In the genomic region with DNA sequence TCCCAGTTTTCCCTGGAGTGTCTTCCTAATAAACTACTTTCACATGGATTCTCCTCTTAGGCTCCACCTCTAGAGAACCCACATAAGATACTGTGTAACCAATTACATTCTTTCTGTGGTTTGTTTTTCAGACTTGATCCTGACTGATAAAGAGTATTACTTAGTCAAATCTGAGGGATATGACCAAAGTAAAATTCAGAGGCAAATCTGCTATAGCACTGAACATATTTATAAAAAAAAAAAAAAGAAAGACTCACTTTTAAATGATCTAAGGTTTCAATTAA, we compare ENCODE assay signal across 13 cellular contexts. TPM values are rescaled to one million over a fixed set of nuclear protein-coding genes. Genes with fewer than 3 reads are reported as not detected.
DNase-seq lines count a peak whose midpoint lies in the region; ATAC-seq and TF ChIP-seq lines count a peak whose summit lies in the region.
"Had no signal": no experiment of that assay in that cellular context is flagged by ENCODE, and none has a peak within 500 bp of the region (broad histone marks: within the 10 kb centered on the region; RNA-seq: fewer than 3 reads in every experiment).

No MANE protein-coding gene starts in this region.

- peaks cover 0 to 54% (median 23%) of the 10 kb centered on the region in 4 donors for H3K4me1 Mint-ChIP-seq in CD4-positive, CD25-positive, alpha-beta regulatory T cell

- peak overlapping the region; percentile 65 for H3K27ac ChIP-seq in CD4-positive, CD25-positive, alpha-beta regulatory T cell (ENCODE audit: insufficient read depth, low read length, poor library complexity, severe bottlenecking)
- H3K27ac ChIP-seq in GM23248 (peak overlapping the region; percentile 16; the same call in 1 of the 2 replicates), liver (ENCODE audit: low read depth in 1 of 2, low read length in 2 of 2) (peak overlapping the region; percentile 1 to 5)
- H3K27ac ChIP-seq: adrenal gland had no signal

- H3K36me3 ChIP-seq in CD4-positive, CD25-positive, alpha-beta regulatory T cell (ENCODE audit: control insufficient read depth, insufficient read depth, low read length): no peaks in the 10 kb centered on the region
- H3K36me3 ChIP-seq in GM23248 (ENCODE audit: low read depth): no peaks in the 10 kb centered on the region
- H3K36me3 ChIP-seq in liver (ENCODE audit: control insufficient read depth in 4 of 4, insufficient read depth in 3 of 4, low read depth in 1 of 4, low read length in 3 of 4): no peaks in the 10 kb centered on the region
- H3K36me3 ChIP-seq: adrenal gland had no signal

- no peaks in the 10 kb centered on the region for H3K9me3 Mint-ChIP-seq in CD4-positive, CD25-positive, alpha-beta regulatory T cell
- H3K9me3 Mint-ChIP-seq: type B pancreatic cell had no signal

- H3K4me2 ChIP-seq in GM23248 (ENCODE audit: unreplicated experiment): no peak overlapping the region

- TF ChIP-seq RAD21 in liver (IDR thresholded peaks at IDR 0.05): no peak

- in situ Hi-C loops in GM23248 (cut with MboI): loop anchor here (5.0 kb wide), 1 partner anchor 192 kb away; no protein-coding TSS in a partner anchor

- no peaks in the 10 kb centered on the region for H3K27me3 ChIP-seq in CD4-positive, CD25-positive, alpha-beta regulatory T cell (ENCODE audit: control insufficient read depth, insufficient read depth, low read length)
- no peaks in the 10 kb centered on the region for H3K27me3 ChIP-seq in GM23248 (replicated peaks; ENCODE audit: insufficient read depth)
- no peaks in the 10 kb centered on the region for H3K27me3 ChIP-seq in liver (ENCODE audit: control insufficient read depth in 4 of 4, insufficient read depth in 4 of 4, low read length in 3 of 4)
- H3K27me3 ChIP-seq: adrenal gland, MG63 had no signal

- peak overlapping the region; percentile 17 to 88 (median 88) for H3K27ac Mint-ChIP-seq in CD4-positive, CD25-positive, alpha-beta regulatory T cell

- no peaks in the 10 kb centered on the region for H3K36me3 Mint-ChIP-seq in CD4-positive, CD25-positive, alpha-beta regulatory T cell

- H3K9me2 ChIP-seq in GM23248 (ENCODE audit: insufficient read depth): no peaks in the 10 kb centered on the region

- no peak overlapping the region for H3K4me3 ChIP-seq in CD4-positive, CD25-positive, alpha-beta regulatory T cell (ENCODE audit: low read depth, low read length)
- no peak overlapping the region for H3K4me3 ChIP-seq in GM23248
- H3K4me3 ChIP-seq in liver (ENCODE audit: low read depth in 1 of 3, low read length in 3 of 3): no peak overlapping the region
- H3K4me3 ChIP-seq: adrenal gland, MG63 had no signal

- no peaks in the 10 kb centered on the region for H3K9me3 ChIP-seq in CD4-positive, CD25-positive, alpha-beta regulatory T cell (ENCODE audit: control insufficient read depth in 2 of 2, low read length in 2 of 2)
- no peaks in the 10 kb centered on the region for H3K9me3 ChIP-seq in GM23248 (ENCODE audit: low read depth)
- H3K9me3 ChIP-seq in liver (ENCODE audit: control insufficient read depth in 4 of 4, low read length in 3 of 4): no peaks in the 10 kb centered on the region
- H3K9me3 ChIP-seq: adrenal gland, MG63 had no signal

- no peak for DNase-seq in CD4-positive, CD25-positive, alpha-beta regulatory T cell
- DNase-seq in GM23248 (peak; percentile 27), amniotic epithelial cell (ENCODE audit: low read depth) (peak; percentile 81), islet precursor cell (no peak), RPMI8226 (no peak)
- DNase-seq: adrenal gland, DMS153, left ventricle myocardium superior, MG63 had no signal

- no peaks in the 10 kb centered on the region for H4K20me1 ChIP-seq in GM23248 (ENCODE audit: insufficient read depth)

- peaks cover 15% of the 10 kb centered on the region for H3K4me1 ChIP-seq in CD4-positive, CD25-positive, alpha-beta regulatory T cell (ENCODE audit: control insufficient read depth, insufficient read depth, low read length, poor library complexity, severe bottlenecking)
- H3K4me1 ChIP-seq in GM23248 (ENCODE audit: insufficient read depth) (no peaks in the 10 kb centered on the region), liver (ENCODE audit: control insufficient read depth in 4 of 4, insufficient read depth in 4 of 4, low read length in 3 of 4) (peaks cover 4 to 32% (median 17%) of the 10 kb centered on the region in 4 donors)
- H3K4me1 ChIP-seq: adrenal gland had no signal

- H3K4me3 Mint-ChIP-seq in CD4-positive, CD25-positive, alpha-beta regulatory T cell: peak overlapping the region in 2 of 4 donors; percentile 24 to 57
- H3K4me3 Mint-ChIP-seq: type B pancreatic cell had no signal

- no peaks in the 10 kb centered on the region for H3K27me3 Mint-ChIP-seq in CD4-positive, CD25-positive, alpha-beta regulatory T cell
- H3K27me3 Mint-ChIP-seq: type B pancreatic cell had no signal

- peaks cover 31% of the 10 kb centered on the region for H3K79me2 ChIP-seq in GM23248 (ENCODE audit: insufficient read depth)

- H2AFZ ChIP-seq in GM23248: peak overlapping the region; percentile 33

- no peak for ATAC-seq in CD4-positive, CD25-positive, alpha-beta regulatory T cell (ENCODE audit: low read depth in 2 of 2)
- no peak for ATAC-seq in GM18858 (IDR thresholded peaks at IDR 0.05; ENCODE audit: unreplicated experiment)
- ATAC-seq in GM21526 (IDR thresholded peaks at IDR 0.05; ENCODE audit: low FRiP score, unreplicated experiment): no peak

- H3K9ac ChIP-seq in GM23248 (no peak overlapping the region), liver (ENCODE audit: low read depth in 1 of 2, low read length in 2 of 2) (no peak overlapping the region)

- TF ChIP-seq CTCF in liver (IDR thresholded peaks at IDR 0.05; ENCODE audit: low read depth, low read length, missing input control): no peak

- peaks cover 11% of the 10 kb centered on the region; the same call in 1 of the 2 replicates for H3F3A ChIP-seq in GM23248 (ENCODE audit: insufficient read depth)

TF ChIP-seq in liver, 16 proteins besides CTCF, POLR2A, EP300 and RAD21:
- TF ChIP-seq EGR1 (IDR thresholded peaks at IDR 0.05; ENCODE audit: low read depth in 2 of 2): no peak
- TF ChIP-seq TAF1 (conservative IDR thresholded peaks at IDR 0.05): no peak
- TF ChIP-seq, protein P1, sequence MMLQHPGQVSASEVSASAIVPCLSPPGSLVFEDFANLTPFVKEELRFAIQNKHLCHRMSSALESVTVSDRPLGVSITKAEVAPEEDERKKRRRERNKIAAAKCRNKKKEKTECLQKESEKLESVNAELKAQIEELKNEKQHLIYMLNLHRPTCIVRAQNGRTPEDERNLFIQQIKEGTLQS (IDR thresholded peaks at IDR 0.05): no peak
- TF ChIP-seq, protein P2, sequence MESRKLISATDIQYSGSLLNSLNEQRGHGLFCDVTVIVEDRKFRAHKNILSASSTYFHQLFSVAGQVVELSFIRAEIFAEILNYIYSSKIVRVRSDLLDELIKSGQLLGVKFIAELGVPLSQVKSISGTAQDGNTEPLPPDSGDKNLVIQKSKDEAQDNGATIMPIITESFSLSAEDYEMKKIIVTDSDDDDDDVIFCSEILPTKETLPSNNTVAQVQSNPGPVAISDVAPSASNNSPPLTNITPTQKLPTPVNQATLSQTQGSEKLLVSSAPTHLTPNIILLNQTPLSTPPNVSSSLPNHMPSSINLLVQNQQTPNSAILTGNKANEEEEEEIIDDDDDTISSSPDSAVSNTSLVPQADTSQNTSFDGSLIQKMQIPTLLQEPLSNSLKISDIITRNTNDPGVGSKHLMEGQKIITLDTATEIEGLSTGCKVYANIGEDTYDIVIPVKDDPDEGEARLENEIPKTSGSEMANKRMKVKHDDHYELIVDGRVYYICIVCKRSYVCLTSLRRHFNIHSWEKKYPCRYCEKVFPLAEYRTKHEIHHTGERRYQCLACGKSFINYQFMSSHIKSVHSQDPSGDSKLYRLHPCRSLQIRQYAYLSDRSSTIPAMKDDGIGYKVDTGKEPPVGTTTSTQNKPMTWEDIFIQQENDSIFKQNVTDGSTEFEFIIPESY (IDR thresholded peaks at IDR 0.05): no peak

RNA-seq across cellular contexts. Expression of a gene that starts 13.9 kb away (rescaled TPM):
- total RNA-seq in CD4-positive, CD25-positive, alpha-beta regulatory T cell: 3.4 TPM
- 1 to 10 TPM in 1 of 4 donors, under 1 TPM in 3; 0.43 to 1.5 (median 0.76) TPM for polyA plus RNA-seq in CD4-positive, CD25-positive, alpha-beta regulatory T cell
- total RNA-seq in GM23248 (2014; rRNA removed; shearing (Covaris generic)): 5.2 and 6.6 TPM in 2 replicates
- polyA plus RNA-seq in GM23248 (2016; fragmentation: Nextera tagmentation; extraction: Ambion mirVana): 9.0 and 10.9 TPM in 2 replicates
- total RNA-seq in liver: 10 to 100 TPM in 1 of 2 donors, not detected in 1; 15.9 TPM
- under 1 TPM; 0.19 to 0.91 TPM for polyA plus RNA-seq in liver

RNA-seq across cellular contexts. Expression of a gene that starts 29.7 kb away (rescaled TPM):
- not detected for total RNA-seq in CD4-positive, CD25-positive, alpha-beta regulatory T cell
- polyA plus RNA-seq in CD4-positive, CD25-positive, alpha-beta regulatory T cell: not detected
- total RNA-seq in GM23248 (2014; rRNA removed; shearing (Covaris generic)): not detected in 2 replicates
- not detected in 2 replicates for polyA plus RNA-seq in GM23248 (2016; fragmentation: Nextera tagmentation; extraction: Ambion mirVana)
- total RNA-seq in liver: 1 to 10 TPM in 1 of 2 donors, not detected in 1; 1.2 TPM
- not detected for polyA plus RNA-seq in liver
- total RNA-seq: left ventricle myocardium superior had no signal

RNA-seq across cellular contexts. Expression of a gene that starts 33.8 kb away (rescaled TPM):
- 0.17 TPM for total RNA-seq in CD4-positive, CD25-positive, alpha-beta regulatory T cell
- polyA plus RNA-seq in CD4-positive, CD25-positive, alpha-beta regulatory T cell: not detected
- 0.54 TPM in 1 of 2 replicates, not detected in the other for total RNA-seq in GM23248 (2014; rRNA removed; shearing (Covaris generic))
- 0.14 TPM in 1 of 2 replicates, not detected in the other for polyA plus RNA-seq in GM23248 (2016; fragmentation: Nextera tagmentation; extraction: Ambion mirVana)
- total RNA-seq in liver: under 1 TPM in 1 of 2 donors, not detected in 1; 0.05 TPM
- not detected for polyA plus RNA-seq in liver
- total RNA-seq: left ventricle myocardium superior had no signal

Comparison
In these comparisons a context has a peak if more than half of its experiments do, and no peak if none do; other contexts are left out.
1. DNase-seq: peak in GM23248 (single experiment) and amniotic epithelial cell (single experiment); none in CD4-positive, CD25-positive, alpha-beta regulatory T cell (0 of 3), islet precursor cell (single experiment) and RPMI8226 (single experiment).
2. H3K27ac ChIP-seq: peak in every context shown above with its lines; median percentile 65 in CD4-positive, CD25-positive, alpha-beta regulatory T cell; 16 in GM23248; 3 in liver.